1 cellular context compared by ENCODE assay signal in genomic region chr12:56029666-56030293, GRCh38.
TF ChIP-seq lines count a peak whose summit lies in the region.

No MANE protein-coding gene starts in this region.

TF ChIP-seq in GM12878, 131 proteins besides CTCF, POLR2A, EP300 and RAD21:
- TF ChIP-seq SMC3 (IDR thresholded peaks at IDR 0.05; ENCODE audit: borderline replicate concordance, low read length) (peak; percentile 86), ZBTB40 (IDR thresholded peaks at IDR 0.05; ENCODE audit: borderline replicate concordance) (no peak), FOXK2 (IDR thresholded peaks at IDR 0.05) (no peak), MLLT1 (IDR thresholded peaks at IDR 0.05) (no peak), SPI1 (IDR thresholded peaks at IDR 0.05; ENCODE audit: borderline replicate concordance, insufficient read depth, low read depth, low read length) (no peak), MAX (IDR thresholded peaks at IDR 0.05; ENCODE audit: low read depth, low read length) (no peak), ELK1 (IDR thresholded peaks at IDR 0.05; ENCODE audit: low read depth, low read length) (no peak), ZNF274 (IDR thresholded peaks at IDR 0.05; ENCODE audit: insufficient read depth, insufficient read length) (no peak), ETV6 (conservative IDR thresholded peaks at IDR 0.05 in 1 of 2, IDR thresholded peaks at IDR 0.05 in 1 of 2; ENCODE audit: borderline replicate concordance in 1 of 2, low read depth in 1 of 2) (no peak), YY1 (IDR thresholded peaks at IDR 0.05; ENCODE audit: low read depth, low read length) (0 out of 2 replicates have a peak, but pooled peaks have one; percentile 24), CHD2 (IDR thresholded peaks at IDR 0.05; ENCODE audit: borderline replicate concordance, low read depth, low read length) (no peak)
- TF ChIP-seq, protein P1, sequence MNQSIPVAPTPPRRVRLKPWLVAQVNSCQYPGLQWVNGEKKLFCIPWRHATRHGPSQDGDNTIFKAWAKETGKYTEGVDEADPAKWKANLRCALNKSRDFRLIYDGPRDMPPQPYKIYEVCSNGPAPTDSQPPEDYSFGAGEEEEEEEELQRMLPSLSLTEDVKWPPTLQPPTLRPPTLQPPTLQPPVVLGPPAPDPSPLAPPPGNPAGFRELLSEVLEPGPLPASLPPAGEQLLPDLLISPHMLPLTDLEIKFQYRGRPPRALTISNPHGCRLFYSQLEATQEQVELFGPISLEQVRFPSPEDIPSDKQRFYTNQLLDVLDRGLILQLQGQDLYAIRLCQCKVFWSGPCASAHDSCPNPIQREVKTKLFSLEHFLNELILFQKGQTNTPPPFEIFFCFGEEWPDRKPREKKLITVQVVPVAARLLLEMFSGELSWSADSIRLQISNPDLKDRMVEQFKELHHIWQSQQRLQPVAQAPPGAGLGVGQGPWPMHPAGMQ (IDR thresholded peaks at IDR 0.05; ENCODE audit: borderline replicate concordance): no peak
